Comparison of ENCODE assay signal across 8 cellular contexts in the genomic region with DNA sequence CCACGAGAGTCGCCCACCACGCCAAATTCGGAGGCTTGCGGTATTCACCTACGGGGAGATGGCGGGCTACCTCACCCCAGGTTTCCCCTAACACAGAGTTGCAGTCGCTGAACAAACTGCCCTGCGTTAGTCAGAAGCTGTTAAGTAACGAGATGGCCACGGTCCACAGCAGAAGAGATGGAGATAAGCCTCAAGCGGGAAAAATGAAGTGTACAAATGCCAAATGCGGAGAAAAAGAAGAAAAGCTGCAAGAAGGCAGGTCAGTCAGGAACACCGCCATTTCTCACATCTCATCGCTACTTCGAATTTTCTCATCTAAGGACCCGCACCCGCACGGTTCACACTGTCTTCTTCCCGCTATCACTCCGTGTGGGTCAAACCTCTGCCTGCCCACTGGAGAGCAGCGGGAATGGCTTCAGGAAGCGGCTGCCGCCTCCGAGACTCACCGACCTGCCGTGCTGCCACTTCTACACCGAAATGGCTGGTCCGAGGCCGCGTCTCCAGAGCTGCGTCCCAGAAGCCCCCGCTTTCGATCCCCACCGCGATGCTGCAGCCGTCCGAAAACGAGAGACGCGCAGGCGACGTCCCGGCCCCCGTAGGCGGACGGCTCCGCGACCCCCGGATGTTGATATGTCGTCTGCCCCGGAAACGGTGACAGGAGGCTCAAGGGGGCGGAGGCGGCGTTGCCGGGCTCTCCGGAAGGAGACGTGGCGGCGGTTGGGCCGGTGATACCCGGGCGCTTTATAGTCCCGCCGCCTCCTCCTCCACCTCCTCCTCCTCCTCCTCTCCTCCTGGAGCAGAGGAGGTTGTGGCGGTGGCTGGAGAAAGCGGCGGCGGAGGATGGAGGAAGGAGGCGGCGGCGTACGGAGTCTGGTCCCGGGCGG. TPM values are rescaled to one million over a fixed set of nuclear protein-coding genes. Genes with fewer than 3 reads are reported as not detected.
DNase-seq lines count a peak whose midpoint lies in the region; ATAC-seq, FAIRE-seq and TF ChIP-seq lines count a peak whose summit lies in the region.

A gene with protein sequence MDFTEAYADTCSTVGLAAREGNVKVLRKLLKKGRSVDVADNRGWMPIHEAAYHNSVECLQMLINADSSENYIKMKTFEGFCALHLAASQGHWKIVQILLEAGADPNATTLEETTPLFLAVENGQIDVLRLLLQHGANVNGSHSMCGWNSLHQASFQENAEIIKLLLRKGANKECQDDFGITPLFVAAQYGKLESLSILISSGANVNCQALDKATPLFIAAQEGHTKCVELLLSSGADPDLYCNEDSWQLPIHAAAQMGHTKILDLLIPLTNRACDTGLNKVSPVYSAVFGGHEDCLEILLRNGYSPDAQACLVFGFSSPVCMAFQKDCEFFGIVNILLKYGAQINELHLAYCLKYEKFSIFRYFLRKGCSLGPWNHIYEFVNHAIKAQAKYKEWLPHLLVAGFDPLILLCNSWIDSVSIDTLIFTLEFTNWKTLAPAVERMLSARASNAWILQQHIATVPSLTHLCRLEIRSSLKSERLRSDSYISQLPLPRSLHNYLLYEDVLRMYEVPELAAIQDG (minus strand): TSS at position 583 of the 884 bp plus-strand sequence. CDS start 21,381 bp downstream, outside the sequence.
A gene with protein sequence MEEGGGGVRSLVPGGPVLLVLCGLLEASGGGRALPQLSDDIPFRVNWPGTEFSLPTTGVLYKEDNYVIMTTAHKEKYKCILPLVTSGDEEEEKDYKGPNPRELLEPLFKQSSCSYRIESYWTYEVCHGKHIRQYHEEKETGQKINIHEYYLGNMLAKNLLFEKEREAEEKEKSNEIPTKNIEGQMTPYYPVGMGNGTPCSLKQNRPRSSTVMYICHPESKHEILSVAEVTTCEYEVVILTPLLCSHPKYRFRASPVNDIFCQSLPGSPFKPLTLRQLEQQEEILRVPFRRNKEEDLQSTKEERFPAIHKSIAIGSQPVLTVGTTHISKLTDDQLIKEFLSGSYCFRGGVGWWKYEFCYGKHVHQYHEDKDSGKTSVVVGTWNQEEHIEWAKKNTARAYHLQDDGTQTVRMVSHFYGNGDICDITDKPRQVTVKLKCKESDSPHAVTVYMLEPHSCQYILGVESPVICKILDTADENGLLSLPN (plus strand): TSS at position 674 of the 884 bp plus-strand sequence. CDS start 167 bp downstream, at position 841.

- FAIRE-seq in GM12891 (lab: Jason Lieb, UNC): peak; percentile 88

- H3K4me1 ChIP-seq in adipocyte (ENCODE audit: control insufficient read depth, insufficient read depth, low read length) (peaks cover 23% of the 10 kb centered on the region), transverse colon (peaks cover 19 to 32% (median 26%) of the 10 kb centered on the region in 4 donors)

- TF ChIP-seq POLR2A in GM12891 (IDR thresholded peaks at IDR 0.05; ENCODE audit: low read depth, low read length) (peak; percentile 90), transverse colon (IDR thresholded peaks at IDR 0.05) (peak; percentile 72)

- in situ Hi-C loops in transverse colon (cut with MboI; ENCODE audit: low pct_ligation_motif_present in 1 of 4, low pct_unique_long_range_greater_than_20kb in 1 of 4, low sequenced_read_pairs in 3 of 4): no loop called here

- intact Hi-C loops in cardiac septum (cut with DNase I): loop anchor here (2.0 kb wide), 1 partner anchor 20 kb away; a partner anchor contains a TSS
- intact Hi-C loops in transverse colon (cut with DNase I; ENCODE audit: low total_unique reads): no loop called here

- DNase-seq in GM12891 (ENCODE audit: insufficient read length, low spot score) (peak; percentile 78), NCI-H1417 (lab: John Stamatoyannopoulos, UW) (peak; percentile 90 to 95 (median 91)), T follicular helper cell (ENCODE audit: low read depth) (peak; percentile 79), adipocyte (ENCODE audit: low read depth) (peak; percentile 92), cardiac septum (ENCODE audit: low spot score) (peak; percentile 95), pons (ENCODE audit: low spot score) (peak; percentile 84), transverse colon (peak; percentile 91)

- 0% methylated on average over 7 to 54 of the region's 76 CpGs for WGBS in transverse colon (ENCODE audit: low coverage in 1 of 2), 2 donors

- H3K4me3 ChIP-seq in adipocyte (ENCODE audit: low read length): peak within 1 kb of the TSS; percentile 100
- peak within 1 kb of the TSS; percentile 61 to 95 (median 75) for H3K4me3 ChIP-seq in transverse colon

- H3K27me3 ChIP-seq in adipocyte (replicated peaks; ENCODE audit: control insufficient read depth, insufficient read depth, low read length): no peaks in the 10 kb centered on the region
- no peaks in the 10 kb centered on the region for H3K27me3 ChIP-seq in transverse colon

- H3K27ac ChIP-seq in transverse colon: peak within 1 kb of the TSS; percentile 79 to 91 (median 88)

- no peaks in the 10 kb centered on the region for H3K36me3 ChIP-seq in adipocyte (ENCODE audit: control insufficient read depth, insufficient read depth, low read length, severe bottlenecking)
- no peaks in the 10 kb centered on the region for H3K36me3 ChIP-seq in transverse colon

- peak; percentile 98 for ATAC-seq in HG02763 (IDR thresholded peaks at IDR 0.05; ENCODE audit: unreplicated experiment)

- H3K9ac ChIP-seq in adipocyte (ENCODE audit: low read length): peak within 1 kb of the TSS; percentile 94

- TF ChIP-seq CTCF in transverse colon (IDR thresholded peaks at IDR 0.05): peak in 1 of 5 experiments; percentile 8

- H3K9me3 ChIP-seq in adipocyte (ENCODE audit: control insufficient read depth, low read length): no peaks in the 10 kb centered on the region
- no peaks in the 10 kb centered on the region for H3K9me3 ChIP-seq in transverse colon

- no peak for TF ChIP-seq EP300 in transverse colon (IDR thresholded peaks at IDR 0.05; ENCODE audit: low read depth)

TF ChIP-seq in GM12891, 5 proteins besides CTCF, POLR2A, EP300 and RAD21:
- TF ChIP-seq TAF1 (IDR thresholded peaks at IDR 0.05; ENCODE audit: low read depth, low read length): peak; percentile 73; the same call in 1 of the 2 replicates
- TF ChIP-seq SPI1 (IDR thresholded peaks at IDR 0.05; ENCODE audit: low read depth, low read length): no peak
- peak; percentile 93 for TF ChIP-seq POLR2AphosphoS5 (IDR thresholded peaks at IDR 0.05; ENCODE audit: low read depth, low read length)

RNA-seq across cellular contexts. Expression of the first gene that starts in this region (rescaled TPM):
- polyA plus RNA-seq in GM12891 (2012; ENCODE audit: low read depth, missing spikeins): 9.3 TPM
- total RNA-seq in cardiac septum: 9.2 TPM
- total RNA-seq in transverse colon: 10 to 100 TPM in 2 of 4 donors, 1 to 10 TPM in 2; 4.9 to 18.9 (median 11.4) TPM

RNA-seq across cellular contexts. Expression of the second gene that starts in this region (rescaled TPM):
- 16.0 TPM for polyA plus RNA-seq in GM12891 (2012; ENCODE audit: low read depth, missing spikeins)
- total RNA-seq in cardiac septum (46.0 TPM), transverse colon (10 to 100 TPM in 3 of 4 donors, 1 to 10 TPM in 1; 6.4 to 43.8 (median 32.0) TPM)

Comparison
In these comparisons a context has a peak if more than half of its experiments do, and no peak if none do; other contexts are left out.
1. Peak in every context shown above with its lines: DNase-seq, ATAC-seq, H3K4me3 ChIP-seq and H3K27ac ChIP-seq.